ENCODE assay signal across 23 cellular contexts in the genomic region with DNA sequence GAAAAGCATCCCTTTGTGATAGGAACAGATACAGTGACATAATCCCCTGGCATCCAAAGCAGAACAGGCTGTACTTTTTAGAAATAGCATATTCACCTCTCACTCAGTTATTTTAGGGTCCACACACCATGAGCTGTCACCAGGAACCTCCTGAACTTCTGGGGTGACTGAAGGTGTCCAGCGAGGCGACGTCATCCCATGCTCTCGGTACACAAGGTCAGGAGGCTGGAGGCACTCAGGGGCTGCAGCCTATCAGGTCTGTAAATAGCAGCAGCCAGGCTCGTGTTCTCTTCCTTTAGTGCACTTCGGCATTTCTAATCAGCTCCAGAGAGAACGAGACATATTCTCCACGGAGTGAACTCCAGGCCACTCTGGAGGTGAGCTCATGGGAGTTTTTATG.
"Had no signal": no experiment of that assay in that cellular context is flagged by ENCODE, and none has a peak within 500 bp of the region (broad histone marks: within the 10 kb centered on the region; RNA-seq: fewer than 3 reads in every experiment).

No MANE protein-coding gene starts in this region.

- H3K27me3 Mint-ChIP-seq: activated CD4-positive, alpha-beta T cell treated with anti-CD3 and anti-CD28 coated beads, Interleukin-2, amount 10 ng/mL, durations not matched to agents 24 days and 14 days; activated CD8-positive, alpha-beta T cell treated with anti-CD3 and anti-CD28 coated beads for 36 hours; activated naive CD4-positive, alpha-beta T cell treated with anti-CD3 and anti-CD28 coated beads, Interleukin-2, amount 10 ng/mL, durations not matched to agents 7 days and 5 days; activated naive CD8-positive, alpha-beta T cell treated with anti-CD3 and anti-CD28 coated beads, Interleukin-2, amount 50 U/mL, for 24 hours had no signal

- H3K36me3 ChIP-seq: ascending aorta, esophagus muscularis mucosa, sigmoid colon, spleen, thyroid gland had no signal

- H3K27me3 ChIP-seq: ascending aorta, esophagus muscularis mucosa, sigmoid colon, spleen, thyroid gland had no signal

- H3K4me3 ChIP-seq: ascending aorta, esophagus muscularis mucosa, mucosa of descending colon, sigmoid colon, spleen, thyroid gland had no signal

- H3K4me3 Mint-ChIP-seq: activated CD4-positive, alpha-beta T cell treated with anti-CD3 and anti-CD28 coated beads, Interleukin-2, amount 10 ng/mL, durations not matched to agents 24 days and 14 days; activated CD8-positive, alpha-beta T cell treated with anti-CD3 and anti-CD28 coated beads for 36 hours; activated naive CD4-positive, alpha-beta T cell treated with anti-CD3 and anti-CD28 coated beads, Interleukin-2, amount 10 ng/mL, durations not matched to agents 7 days and 5 days; activated naive CD8-positive, alpha-beta T cell treated with anti-CD3 and anti-CD28 coated beads, Interleukin-2, amount 50 U/mL, for 24 hours; dendritic cell treated with granulocyte-macrophage colony-stimulating factor and Interleukin-4, amounts not matched to agents 40 ng/mL and 50 ng/mL, for 4 days; naive B cell; neural crest cell; stimulated activated naive B cell treated with anti-CD40 and anti-IgM and Interleukin-4, amounts not matched to agents 10 μg/mL and 1 μg/mL and 100 μg/mL, for 72 hours had no signal

- H3K4me1 Mint-ChIP-seq: activated CD4-positive, alpha-beta T cell treated with anti-CD3 and anti-CD28 coated beads, Interleukin-2, amount 10 ng/mL, durations not matched to agents 24 days and 14 days; activated naive CD4-positive, alpha-beta T cell treated with anti-CD3 and anti-CD28 coated beads, Interleukin-2, amount 10 ng/mL, durations not matched to agents 7 days and 5 days; activated naive CD8-positive, alpha-beta T cell treated with anti-CD3 and anti-CD28 coated beads, Interleukin-2, amount 50 U/mL, for 24 hours; naive B cell; stimulated activated naive B cell treated with anti-CD40 and anti-IgM and Interleukin-4, amounts not matched to agents 10 μg/mL and 1 μg/mL and 100 μg/mL, for 72 hours had no signal

- H3K4me1 ChIP-seq: ascending aorta, esophagus muscularis mucosa, sigmoid colon, spleen, thyroid gland had no signal

- H3K9me3 Mint-ChIP-seq: activated CD4-positive, alpha-beta T cell treated with anti-CD3 and anti-CD28 coated beads, Interleukin-2, amount 10 ng/mL, durations not matched to agents 24 days and 14 days; activated CD8-positive, alpha-beta T cell treated with anti-CD3 and anti-CD28 coated beads for 36 hours; activated naive CD8-positive, alpha-beta T cell treated with anti-CD3 and anti-CD28 coated beads, Interleukin-2, amount 50 U/mL, for 24 hours; dendritic cell treated with granulocyte-macrophage colony-stimulating factor and Interleukin-4, amounts not matched to agents 40 ng/mL and 50 ng/mL, for 4 days; neural crest cell had no signal

- ATAC-seq: activated CD8-positive, alpha-beta T cell treated with anti-CD3 and anti-CD28 coated beads for 36 hours; activated naive CD8-positive, alpha-beta T cell treated with anti-CD3 and anti-CD28 coated beads, Interleukin-2, amount 50 U/mL, for 24 hours; stimulated activated naive B cell treated with anti-CD40 and anti-IgM and Interleukin-4, amounts not matched to agents 10 μg/mL and 1 μg/mL and 100 μg/mL, for 72 hours had no signal

- H3K27ac Mint-ChIP-seq: activated CD4-positive, alpha-beta T cell treated with anti-CD3 and anti-CD28 coated beads, Interleukin-2, amount 10 ng/mL, durations not matched to agents 24 days and 14 days; activated CD8-positive, alpha-beta T cell treated with anti-CD3 and anti-CD28 coated beads for 36 hours; activated naive CD4-positive, alpha-beta T cell treated with anti-CD3 and anti-CD28 coated beads, Interleukin-2, amount 10 ng/mL, durations not matched to agents 7 days and 5 days; activated naive CD8-positive, alpha-beta T cell treated with anti-CD3 and anti-CD28 coated beads, Interleukin-2, amount 50 U/mL, for 24 hours; activated T-helper 2 cell treated with anti-CD3 and anti-CD28 coated beads, Interferon-gamma antibody, Interleukin-2, Interleukin-4, amounts not matched to agents 10 μg/mL and 5 μg/mL and 100 μg/mL, durations not matched to agents 14 hours and 24 hours and 36 hours; dendritic cell treated with granulocyte-macrophage colony-stimulating factor and Interleukin-4, amounts not matched to agents 40 ng/mL and 50 ng/mL, for 4 days; naive B cell; stimulated activated naive B cell treated with anti-CD40 and anti-IgM and Interleukin-4, amounts not matched to agents 10 μg/mL and 1 μg/mL and 100 μg/mL, for 72 hours had no signal

- H3K36me3 Mint-ChIP-seq: activated naive CD4-positive, alpha-beta T cell treated with anti-CD3 and anti-CD28 coated beads, Interleukin-2, amount 10 ng/mL, durations not matched to agents 7 days and 5 days; naive B cell; stimulated activated naive B cell treated with anti-CD40 and anti-IgM and Interleukin-4, amounts not matched to agents 10 μg/mL and 1 μg/mL and 100 μg/mL, for 72 hours had no signal

- DNase-seq: activated CD4-positive, alpha-beta T cell treated with anti-CD3 and anti-CD28 coated beads, Interleukin-2, amount 10 ng/mL, durations not matched to agents 24 days and 14 days; activated CD4-positive, CD25-positive, alpha-beta regulatory T cell; activated CD8-positive, alpha-beta T cell treated with anti-CD3 and anti-CD28 coated beads for 36 hours; activated naive CD4-positive, alpha-beta T cell treated with anti-CD3 and anti-CD28 coated beads, Interleukin-2, amount 10 ng/mL, durations not matched to agents 7 days and 5 days; activated naive CD8-positive, alpha-beta T cell treated with anti-CD3 and anti-CD28 coated beads, Interleukin-2, amount 50 U/mL, for 24 hours; activated T-cell treated with anti-CD3 and anti-CD28 coated beads, Interleukin-2, amount 50 U/mL, for 1 hour; effector CD8-positive, alpha-beta T cell; hypothalamus; islet precursor cell; mesenchymal stem cell; mucosa of descending colon; naive B cell; sigmoid colon; spleen; stimulated activated naive B cell treated with anti-CD40 and anti-IgM and Interleukin-4, amounts not matched to agents 10 μg/mL and 1 μg/mL and 100 μg/mL, for 72 hours; T-helper 1 cell; T-helper 9 cell; thyroid gland had no signal

- H3K27ac ChIP-seq: ascending aorta, sigmoid colon, spleen, thyroid gland had no signal

- H3K9me3 ChIP-seq: ascending aorta, esophagus muscularis mucosa, mucosa of descending colon, sigmoid colon, spleen, thyroid gland had no signal
